Comparison of ENCODE assay signal across 28 cellular contexts in the genomic region with DNA sequence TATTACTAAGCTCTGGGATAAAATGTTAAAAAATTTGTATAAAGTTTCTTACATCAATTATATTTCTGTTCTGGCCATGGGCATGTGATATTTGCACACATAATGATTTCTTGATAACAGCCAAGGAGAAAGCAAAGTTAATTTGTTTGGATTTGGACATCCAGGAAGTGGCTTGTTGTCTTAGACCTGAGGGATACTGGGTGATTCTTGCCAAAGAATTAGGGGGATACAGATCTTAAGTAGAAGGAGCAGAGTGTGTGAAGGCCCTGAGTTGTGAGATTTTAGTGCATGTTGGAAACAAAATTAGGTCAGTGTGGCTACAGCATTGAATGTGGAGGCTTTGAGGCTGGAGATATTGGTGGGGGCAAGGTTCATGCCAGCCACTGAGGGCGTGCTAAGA.
"Had no signal": no experiment of that assay in that cellular context is flagged by ENCODE, and none has a peak within 500 bp of the region (broad histone marks: within the 10 kb centered on the region; RNA-seq: fewer than 3 reads in every experiment).

No MANE protein-coding gene starts in this region.

- H3K36me3 Mint-ChIP-seq: immature natural killer cell; naive thymus-derived CD4-positive, alpha-beta T cell; natural killer cell treated with Interleukin-12 subunit alpha and Interleukin-12 subunit beta and Interleukin-15 and Interleukin-18, amount 100 ng/mL, for 72 hours; stimulated activated memory B cell treated with anti-CD40 and anti-IgM and Interleukin-4, amounts not matched to agents 10 μg/mL and 1 μg/mL and 100 μg/mL, for 72 hours had no signal

- ATAC-seq: left colon; mucosa of descending colon; naive thymus-derived CD4-positive, alpha-beta T cell; natural killer cell treated with Interleukin-12 subunit alpha and Interleukin-12 subunit beta and Interleukin-15 and Interleukin-18, amount 100 ng/mL, for 72 hours; right lobe of liver; stimulated activated memory B cell treated with anti-CD40 and anti-IgM and Interleukin-4, amounts not matched to agents 10 μg/mL and 1 μg/mL and 100 μg/mL, for 72 hours; stimulated activated naive CD8-positive, alpha-beta T cell treated with anti-CD3 and anti-CD28 coated beads, Interleukin-15, amount 100 ng/mL, for 72 hours had no signal

- H3K4me1 Mint-ChIP-seq: immature natural killer cell; naive thymus-derived CD4-positive, alpha-beta T cell; stimulated activated memory B cell treated with anti-CD40 and anti-IgM and Interleukin-4, amounts not matched to agents 10 μg/mL and 1 μg/mL and 100 μg/mL, for 72 hours; stimulated activated naive CD8-positive, alpha-beta T cell treated with anti-CD3 and anti-CD28 coated beads, Interleukin-15, amount 100 ng/mL, for 72 hours had no signal

- H3K27ac ChIP-seq: left ventricle myocardium inferior, ovary, right atrium auricular region, right lobe of liver, testis, thyroid gland, transverse colon, upper lobe of left lung, vagina had no signal

- H3K27me3 Mint-ChIP-seq: naive thymus-derived CD4-positive, alpha-beta T cell; natural killer cell treated with Interleukin-12 subunit alpha and Interleukin-12 subunit beta and Interleukin-15 and Interleukin-18, amount 100 ng/mL, for 72 hours; progenitor cell of endocrine pancreas; stimulated activated memory B cell treated with anti-CD40 and anti-IgM and Interleukin-4, amounts not matched to agents 10 μg/mL and 1 μg/mL and 100 μg/mL, for 72 hours; stimulated activated naive CD8-positive, alpha-beta T cell treated with anti-CD3 and anti-CD28 coated beads, Interleukin-15, amount 100 ng/mL, for 72 hours had no signal

- H3K9me3 Mint-ChIP-seq: stimulated activated memory B cell treated with anti-CD40 and anti-IgM and Interleukin-4, amounts not matched to agents 10 μg/mL and 1 μg/mL and 100 μg/mL, for 72 hours; stimulated activated naive CD8-positive, alpha-beta T cell treated with anti-CD3 and anti-CD28 coated beads, Interleukin-15, amount 100 ng/mL, for 72 hours had no signal

- H3K4me3 Mint-ChIP-seq: immature natural killer cell; naive thymus-derived CD4-positive, alpha-beta T cell; natural killer cell treated with Interleukin-12 subunit alpha and Interleukin-12 subunit beta and Interleukin-15 and Interleukin-18, amount 100 ng/mL, for 72 hours; stimulated activated memory B cell treated with anti-CD40 and anti-IgM and Interleukin-4, amounts not matched to agents 10 μg/mL and 1 μg/mL and 100 μg/mL, for 72 hours; stimulated activated naive CD8-positive, alpha-beta T cell treated with anti-CD3 and anti-CD28 coated beads, Interleukin-15, amount 100 ng/mL, for 72 hours had no signal

- H3K27ac Mint-ChIP-seq: immature natural killer cell; naive thymus-derived CD4-positive, alpha-beta T cell; natural killer cell treated with Interleukin-12 subunit alpha and Interleukin-12 subunit beta and Interleukin-15 and Interleukin-18, amount 100 ng/mL, for 72 hours; progenitor cell of endocrine pancreas; stimulated activated memory B cell treated with anti-CD40 and anti-IgM and Interleukin-4, amounts not matched to agents 10 μg/mL and 1 μg/mL and 100 μg/mL, for 72 hours; stimulated activated naive CD8-positive, alpha-beta T cell treated with anti-CD3 and anti-CD28 coated beads, Interleukin-15, amount 100 ng/mL, for 72 hours had no signal

- H3K36me3 ChIP-seq: left ventricle myocardium inferior, ovary, right atrium auricular region, right lobe of liver, thyroid gland, transverse colon, upper lobe of left lung, vagina had no signal

- H3K4me1 ChIP-seq: left ventricle myocardium inferior, right atrium auricular region, right lobe of liver, testis, thyroid gland, transverse colon, upper lobe of left lung, vagina had no signal

- H3K27me3 ChIP-seq: ovary, right atrium auricular region, right lobe of liver, testis, thyroid gland, transverse colon, upper lobe of left lung, vagina had no signal

- H3K4me3 ChIP-seq: left ventricle myocardium inferior, lung, mucosa of descending colon, ovary, right atrium auricular region, right lobe of liver, smooth muscle cell, testis, thyroid gland, transverse colon, upper lobe of left lung, vagina had no signal

- H3K4me2 ChIP-seq: smooth muscle cell had no signal

- DNase-seq: immature natural killer cell; kidney; left colon; left ventricle myocardium inferior; mesendoderm; midbrain; mucosa of descending colon; naive thymus-derived CD4-positive, alpha-beta T cell; ovary; right lobe of liver; stimulated activated CD4-positive, alpha-beta T cell treated with anti-CD3 and anti-CD28 coated beads, Interleukin-1b, Interleukin-23, amount 100 ng/mL, for 48 hours; stimulated activated CD4-positive, alpha-beta T cell treated with anti-CD3 and anti-CD28 coated beads, Interleukin-2, amount 100 ng/mL, for 48 hours; stimulated activated CD4-positive, alpha-beta T cell treated with anti-CD3 and anti-CD28 coated beads, Interleukin-4, amount 100 ng/mL, for 4 hours; stimulated activated CD8-positive, alpha-beta memory T cell treated with anti-CD3 and anti-CD28 coated beads, Interleukin-4, amount 100 ng/mL, for 48 hours; stimulated activated naive CD4-positive, alpha-beta T cell treated with Interleukin-2 at 50 U/mL for 16 hours; stimulated activated naive CD8-positive, alpha-beta T cell treated with anti-CD3 and anti-CD28 coated beads, Interleukin-15, amount 100 ng/mL, for 72 hours; substantia nigra; testis; thyroid gland; transverse colon; upper lobe of left lung had no signal
